ENCODE assay signal across 8 cellular contexts in the genomic region with DNA sequence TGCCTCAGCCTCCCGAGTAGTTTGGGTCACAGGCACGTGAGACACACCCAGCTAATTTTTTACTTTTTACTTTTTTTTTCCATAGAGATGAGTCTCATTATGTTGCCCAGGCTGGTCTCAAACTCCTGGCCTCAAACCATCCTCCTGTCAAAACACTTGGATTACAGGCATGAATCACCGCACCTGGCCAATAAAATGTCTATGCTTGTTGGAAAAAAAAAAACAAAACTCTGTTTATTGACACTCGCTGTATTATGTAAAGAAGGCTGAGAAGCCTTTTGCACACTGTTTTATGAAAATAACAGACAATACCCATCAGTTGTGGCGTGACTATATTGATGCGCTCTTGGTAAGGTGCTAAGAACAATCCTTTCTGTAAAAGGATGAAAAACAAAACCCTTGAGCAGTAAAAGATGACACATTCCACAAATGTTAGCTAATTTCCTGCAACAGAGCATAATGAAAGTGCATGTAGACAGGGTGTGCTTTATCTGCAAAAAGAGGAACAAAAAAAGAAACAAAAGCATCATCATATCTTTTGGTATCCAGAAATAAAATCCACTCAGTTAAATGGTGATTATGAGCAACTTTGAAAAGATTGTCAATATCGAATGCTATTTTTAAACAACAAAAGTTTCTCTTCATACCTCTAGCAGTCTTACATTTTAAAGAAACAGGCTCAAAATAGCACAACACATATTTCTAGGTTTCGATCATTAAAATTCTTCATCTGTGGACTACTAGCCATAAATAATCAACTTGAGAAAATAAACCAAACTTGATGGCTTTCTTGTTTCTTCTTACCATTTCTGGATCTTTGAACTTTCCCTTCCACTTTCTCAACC.
DNase-seq lines count a peak whose midpoint lies in the region; ATAC-seq and TF ChIP-seq lines count a peak whose summit lies in the region.

No MANE protein-coding gene starts in this region.

- ATAC-seq in GM21737 (IDR thresholded peaks at IDR 0.05; ENCODE audit: unreplicated experiment) (peak; percentile 72), foreskin keratinocyte (peak; percentile 65), omental fat pad (ENCODE audit: low FRiP score) (no peak)

- TF ChIP-seq CTCF in foreskin keratinocyte (conservative IDR thresholded peaks at IDR 0.05) (no peak), omental fat pad (IDR thresholded peaks at IDR 0.05) (no peak)

- H3K4me3 ChIP-seq in GM08714 (ENCODE audit: low read length): peak overlapping the region; percentile 47; the same call in 1 of the 2 replicates

- H3K27ac ChIP-seq in foreskin keratinocyte: peak overlapping the region; percentile 12

- DNase-seq in KBM-7 (peak; percentile 25), foreskin keratinocyte (peak; percentile 69 to 85), 8988T (no peak), omental fat pad (ENCODE audit: low spot score) (no peak)
- no peak for DNase-seq in activated CD4-positive, alpha-beta T cell treated with anti-CD3 and anti-CD28 coated beads for 48 hours
- DNase-seq in activated CD4-positive, alpha-beta T cell treated with anti-CD3 and anti-CD28 coated beads, Interleukin-2, amount 50 U/mL, for 4 hours: no peak

- H3K4me1 ChIP-seq in foreskin keratinocyte: peaks cover 25% of the 10 kb centered on the region

- H3K27me3 ChIP-seq in foreskin keratinocyte: no peaks in the 10 kb centered on the region

- in situ Hi-C loops in KBM-7 (cut with MboI; ENCODE audit: low pct_unique_long_range_greater_than_20kb, low sequenced_read_pairs): no loop called here

Comparison
In these comparisons a context has a peak if more than half of its experiments do, and no peak if none do; other contexts are left out.
1. DNase-seq: peak in KBM-7 (single experiment) and foreskin keratinocyte (2 of 2); none in 8988T (single experiment), activated CD4-positive, alpha-beta T cell treated with anti-CD3 and anti-CD28 coated beads for 48 hours (single experiment), activated CD4-positive, alpha-beta T cell treated with anti-CD3 and anti-CD28 coated beads, Interleukin-2, amount 50 U/mL, for 4 hours (0 of 2) and omental fat pad (single experiment).